21 cellular contexts compared by ENCODE assay signal in the genomic region with DNA sequence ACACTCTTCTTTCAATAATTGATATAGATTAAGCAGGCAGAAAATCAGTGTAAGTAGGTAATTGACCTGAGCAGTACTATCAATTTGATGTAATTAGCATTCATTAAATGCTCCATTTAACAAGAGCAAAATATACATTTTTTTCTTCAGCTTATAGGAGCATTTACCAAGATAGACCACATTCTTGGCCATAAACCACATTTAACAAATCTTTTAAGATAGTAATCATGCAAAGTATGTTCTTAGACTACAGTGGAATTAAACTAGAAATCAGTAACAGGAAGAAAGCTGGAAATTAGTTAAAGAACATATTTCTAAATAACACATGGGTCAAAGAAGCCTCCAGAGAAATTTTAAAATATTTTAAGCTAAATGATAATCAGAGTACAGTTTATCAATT. TPM values are rescaled to one million over a fixed set of nuclear protein-coding genes. Genes with fewer than 3 reads are reported as not detected.
A peak's percentile ranks its signal among the peaks of the same experiment; 100 is the strongest.
DNase-seq lines count a peak whose midpoint lies in the region; ATAC-seq and TF ChIP-seq lines count a peak whose summit lies in the region.
"Had no signal": no experiment of that assay in that cellular context is flagged by ENCODE, and none has a peak within 500 bp of the region (broad histone marks: within the 10 kb centered on the region; RNA-seq: fewer than 3 reads in every experiment).

No MANE protein-coding gene starts in this region.

- no peak overlapping the region for H3K4me2 ChIP-seq in DND-41 (ENCODE audit: insufficient read depth, low read length)
- no peak overlapping the region for H3K4me2 ChIP-seq in neural progenitor cell
- H3K4me2 ChIP-seq: A549; BLaER1 treated with 17β-estradiol and CSF1 and Interleukin-3, amounts not matched to agents 10 nM and 100 nM had no signal

- H3K9ac ChIP-seq in DND-41 (ENCODE audit: low read depth, low read length) (no peak overlapping the region), adipocyte (ENCODE audit: low read length) (no peak overlapping the region), neural progenitor cell (no peak overlapping the region)
- H3K9ac ChIP-seq: BLaER1 treated with 17β-estradiol and CSF1 and Interleukin-3, amounts not matched to agents 10 nM and 100 nM had no signal

- H3K4me1 ChIP-seq in DND-41 (ENCODE audit: insufficient read depth, low read length) (peaks cover 8% of the 10 kb centered on the region), adipocyte (ENCODE audit: control insufficient read depth, insufficient read depth, low read length) (peaks cover 2% of the 10 kb centered on the region), neural progenitor cell (no peaks in the 10 kb centered on the region)
- H3K4me1 ChIP-seq: Caco-2 had no signal

- H2AFZ ChIP-seq in DND-41 (ENCODE audit: low read depth, low read length), result no peak overlapping the region
- H2AFZ ChIP-seq in neural progenitor cell (replicated peaks), result no peak overlapping the region

- H3K4me1 Mint-ChIP-seq in mesothelial cell of epicardium (peaks cover 6% of the 10 kb centered on the region), neural progenitor cell (no peaks in the 10 kb centered on the region)
- peaks cover 6% of the 10 kb centered on the region for H3K4me1 Mint-ChIP-seq in stimulated activated effector memory CD8-positive, alpha-beta T cell treated with anti-CD3 and anti-CD28 coated beads, Interleukin-12 subunit alpha, Interleukin-12 subunit beta, amount 100 ng/mL, for 72 hours

- ATAC-seq in DND-41 (ENCODE audit: insufficient read depth, low read depth), result peak; percentile 71
- no peak for ATAC-seq in stimulated activated effector memory CD8-positive, alpha-beta T cell treated with anti-CD3 and anti-CD28 coated beads, Interleukin-12 subunit alpha, Interleukin-12 subunit beta, amount 100 ng/mL, for 72 hours
- ATAC-seq in HG03432 (IDR thresholded peaks at IDR 0.05; ENCODE audit: unreplicated experiment), result no peak
- ATAC-seq: A549; CD8-positive, alpha-beta T cell; GM12878 had no signal

- H3F3A ChIP-seq in neural progenitor cell (ENCODE audit: low read depth), result no peaks in the 10 kb centered on the region

- H3K79me2 ChIP-seq in DND-41 (ENCODE audit: insufficient read depth, low read length) (no peaks in the 10 kb centered on the region), neural progenitor cell (ENCODE audit: low read depth) (no peaks in the 10 kb centered on the region)

- H3K9me3 Mint-ChIP-seq in mesothelial cell of epicardium (peaks cover 30% of the 10 kb centered on the region), neural progenitor cell (peaks cover 18% of the 10 kb centered on the region)
- H3K9me3 Mint-ChIP-seq in stimulated activated effector memory CD8-positive, alpha-beta T cell treated with anti-CD3 and anti-CD28 coated beads, Interleukin-12 subunit alpha, Interleukin-12 subunit beta, amount 100 ng/mL, for 72 hours, result no peaks in the 10 kb centered on the region

- no peak overlapping the region for H3K4me3 ChIP-seq in DND-41 (ENCODE audit: low read depth in 1 of 2, low read length in 2 of 2)
- H3K4me3 ChIP-seq in adipocyte (ENCODE audit: low read length), result no peak overlapping the region
- no peak overlapping the region for H3K4me3 ChIP-seq in neural progenitor cell
- H3K4me3 ChIP-seq: A549; BLaER1 treated with 17β-estradiol and CSF1 and Interleukin-3, amounts not matched to agents 10 nM and 100 nM; GM12878 had no signal

- H3K4me3 Mint-ChIP-seq in mesothelial cell of epicardium, result no peak overlapping the region
- H3K4me3 Mint-ChIP-seq in stimulated activated effector memory CD8-positive, alpha-beta T cell treated with anti-CD3 and anti-CD28 coated beads, Interleukin-12 subunit alpha, Interleukin-12 subunit beta, amount 100 ng/mL, for 72 hours, result no peak overlapping the region
- H3K4me3 Mint-ChIP-seq in neural progenitor cell, result no peak overlapping the region
- H3K4me3 Mint-ChIP-seq: B cell; CD4-positive, alpha-beta T cell; CD8-positive, alpha-beta T cell had no signal

- H3K27ac Mint-ChIP-seq in mesothelial cell of epicardium (peak overlapping the region; percentile 39), neural progenitor cell (no peak overlapping the region)
- peak overlapping the region; percentile 14 for H3K27ac Mint-ChIP-seq in stimulated activated effector memory CD8-positive, alpha-beta T cell treated with anti-CD3 and anti-CD28 coated beads, Interleukin-12 subunit alpha, Interleukin-12 subunit beta, amount 100 ng/mL, for 72 hours
- H3K27ac Mint-ChIP-seq: B cell; CD4-positive, alpha-beta T cell; CD8-positive, alpha-beta T cell had no signal

- H3K27me3 Mint-ChIP-seq in mesothelial cell of epicardium (ENCODE audit: low read depth), result no peaks in the 10 kb centered on the region
- H3K27me3 Mint-ChIP-seq in neural progenitor cell (ENCODE audit: insufficient read depth, low read depth), result peaks cover 2% of the 10 kb centered on the region
- H3K27me3 Mint-ChIP-seq: B cell; CD4-positive, alpha-beta T cell had no signal

- DNase-seq in DND-41 (no peak), adipocyte (ENCODE audit: low read depth) (peak; percentile 27), mesothelial cell of epicardium (ENCODE audit: low spot score in 2 of 2, unreplicated experiment in 2 of 2) (no peak), putamen (ENCODE audit: low spot score) (no peak), neural progenitor cell (ENCODE audit: low spot score) (no peak)
- DNase-seq in stimulated activated effector memory CD8-positive, alpha-beta T cell treated with anti-CD3 and anti-CD28 coated beads, Interleukin-12 subunit alpha, Interleukin-12 subunit beta, amount 100 ng/mL, for 72 hours (ENCODE audit: low spot score in 2 of 2), result no peak
- DNase-seq: AML-193; Caco-2; Calu3; CD4-positive, alpha-beta T cell; CD8-positive, alpha-beta T cell; DMS79 treated with DMSO at 0.1 percent for 48 hours; EL; GDM1 had no signal

- H3K9me3 ChIP-seq in DND-41 (ENCODE audit: insufficient read depth, low read length, severe bottlenecking) (no peaks in the 10 kb centered on the region), adipocyte (ENCODE audit: control insufficient read depth, low read length) (peaks cover 5% of the 10 kb centered on the region), neural progenitor cell (ENCODE audit: low read depth) (peaks cover 9% of the 10 kb centered on the region)
- H3K9me3 ChIP-seq: A549, Caco-2 had no signal

- H4K20me1 ChIP-seq in DND-41 (ENCODE audit: insufficient read depth, low read length) (no peaks in the 10 kb centered on the region), neural progenitor cell (ENCODE audit: low read depth) (no peaks in the 10 kb centered on the region)
- H4K20me1 ChIP-seq: BLaER1 treated with 17β-estradiol and CSF1 and Interleukin-3, amounts not matched to agents 10 nM and 100 nM had no signal

- H3K36me3 ChIP-seq in DND-41 (ENCODE audit: insufficient read depth, low read length), result no peaks in the 10 kb centered on the region
- no peaks in the 10 kb centered on the region for H3K36me3 ChIP-seq in adipocyte (ENCODE audit: control insufficient read depth, insufficient read depth, low read length, severe bottlenecking)
- H3K36me3 ChIP-seq in neural progenitor cell, result no peaks in the 10 kb centered on the region
- H3K36me3 ChIP-seq: BLaER1 treated with 17β-estradiol and CSF1 and Interleukin-3, amounts not matched to agents 10 nM and 100 nM had no signal

- H3K36me3 Mint-ChIP-seq in mesothelial cell of epicardium, result peaks cover 25% of the 10 kb centered on the region
- H3K36me3 Mint-ChIP-seq in stimulated activated effector memory CD8-positive, alpha-beta T cell treated with anti-CD3 and anti-CD28 coated beads, Interleukin-12 subunit alpha, Interleukin-12 subunit beta, amount 100 ng/mL, for 72 hours, result no peaks in the 10 kb centered on the region
- peaks cover 6% of the 10 kb centered on the region for H3K36me3 Mint-ChIP-seq in neural progenitor cell
- H3K36me3 Mint-ChIP-seq: CD8-positive, alpha-beta T cell had no signal

- H3K27ac ChIP-seq in DND-41 (ENCODE audit: low read length) (no peak overlapping the region), neural progenitor cell (no peak overlapping the region)
- H3K27ac ChIP-seq: 22Rv1; A549; BLaER1 treated with 17β-estradiol and CSF1 and Interleukin-3, amounts not matched to agents 10 nM and 100 nM; C4-2B had no signal

- TF ChIP-seq CTCF in DND-41 (IDR thresholded peaks at IDR 0.05; ENCODE audit: borderline replicate concordance, extremely low read depth, low read length, poor library complexity, severe bottlenecking) (no peak), mesothelial cell of epicardium (IDR thresholded peaks at IDR 0.05; ENCODE audit: unreplicated experiment) (no peak), neural progenitor cell (IDR thresholded peaks at IDR 0.05) (no peak)

- H3K27me3 ChIP-seq in DND-41 (ENCODE audit: insufficient read depth, low read length, poor library complexity), result no peaks in the 10 kb centered on the region
- no peaks in the 10 kb centered on the region for H3K27me3 ChIP-seq in adipocyte (replicated peaks; ENCODE audit: control insufficient read depth, insufficient read depth, low read length)
- no peaks in the 10 kb centered on the region for H3K27me3 ChIP-seq in neural progenitor cell
- H3K27me3 ChIP-seq: BLaER1 treated with 17β-estradiol and CSF1 and Interleukin-3, amounts not matched to agents 10 nM and 100 nM had no signal

RNA-seq across cellular contexts. Expression of a gene that starts 8.7 kb away (rescaled TPM):
- 37.8 to 40.1 TPM (median 38.5 TPM) in 3 replicates for total RNA-seq in mesothelial cell of epicardium
- 28.9 and 44.1 TPM in 2 replicates for total RNA-seq in neural progenitor cell (ENCODE audit: low replicate concordance)
